In genomic region chr3:126858887-126859286, GRCh38 we compare ENCODE assay signal across 11 cellular contexts.
DNase-seq lines count a peak whose midpoint lies in the region; ATAC-seq and TF ChIP-seq lines count a peak whose summit lies in the region.
"Had no signal": no experiment of that assay in that cellular context is flagged by ENCODE, and none has a peak within 500 bp of the region (broad histone marks: within the 10 kb centered on the region; RNA-seq: fewer than 3 reads in every experiment).

No MANE protein-coding gene starts in this region.

- H3F3A ChIP-seq in GM23248 (ENCODE audit: insufficient read depth), result no peaks in the 10 kb centered on the region

- CTCF ChIA-PET in OCI-LY7 (lab: Charles Lee; ENCODE audit: unreplicated experiment), result no interaction called here

- H3K27me3 ChIP-seq in GM23248 (replicated peaks; ENCODE audit: insufficient read depth), result no peaks in the 10 kb centered on the region
- no peaks in the 10 kb centered on the region for H3K27me3 ChIP-seq in psoas muscle (ENCODE audit: insufficient read depth in 3 of 3, low read length in 2 of 3)

- H3K4me1 Mint-ChIP-seq in endothelial cell (ENCODE audit: unreplicated experiment), result peaks cover 23% of the 10 kb centered on the region
- H3K4me1 Mint-ChIP-seq: activated B cell treated with CpG ODN at 0.5 μM for 24 hours had no signal

- peak; percentile 37 to 78 (median 45) for ATAC-seq in psoas muscle
- ATAC-seq in HG02642 (IDR thresholded peaks at IDR 0.05; ENCODE audit: poor library complexity, unreplicated experiment), result no peak
- ATAC-seq: GM12878 had no signal

- H3K9me2 ChIP-seq in GM23248 (ENCODE audit: insufficient read depth), result no peaks in the 10 kb centered on the region
- H3K9me2 ChIP-seq in OCI-LY7 (ENCODE audit: insufficient read depth, low read length), result no peaks in the 10 kb centered on the region

- H3K4me3 Mint-ChIP-seq in endothelial cell (ENCODE audit: unreplicated experiment), result no peak overlapping the region
- H3K4me3 Mint-ChIP-seq: activated B cell treated with CpG ODN at 0.5 μM for 24 hours had no signal

- H3K27ac ChIP-seq in GM23248 (peak overlapping the region; percentile 26; the same call in 1 of the 2 replicates), psoas muscle (peak overlapping the region; percentile 33), OCI-LY7 (ENCODE audit: low read depth, low read length, poor library complexity, severe bottlenecking) (no peak overlapping the region)
- H3K27ac ChIP-seq: skin epidermis had no signal

- H4K20me1 ChIP-seq in GM23248 (ENCODE audit: insufficient read depth) (no peaks in the 10 kb centered on the region), OCI-LY7 (ENCODE audit: insufficient read depth, low read length) (no peaks in the 10 kb centered on the region)

- DNase-seq in GM23248 (peak; percentile 93), NCI-H345 treated with DMSO at 0.1 percent for 48 hours (lab: John Stamatoyannopoulos, UW; ENCODE audit: unreplicated experiment) (peak; percentile 92), dermis blood vessel endothelial cell (peak; percentile 46), psoas muscle (no peak), endothelial cell (ENCODE audit: low spot score) (no peak), OCI-LY7 (ENCODE audit: low spot score) (no peak)
- DNase-seq: activated B cell treated with CpG ODN at 0.5 μM for 24 hours, NCI-H1436 treated with DMSO at 0.1 percent for 48 hours had no signal

- peaks cover 3% of the 10 kb centered on the region for H3K27me3 Mint-ChIP-seq in endothelial cell (ENCODE audit: unreplicated experiment)
- H3K27me3 Mint-ChIP-seq: activated B cell treated with CpG ODN at 0.5 μM for 24 hours had no signal

- POLR2A ChIA-PET in OCI-LY7 (lab: Charles Lee), result no interaction called here

- H3K36me3 Mint-ChIP-seq in endothelial cell (ENCODE audit: low read depth, unreplicated experiment), result no peaks in the 10 kb centered on the region

- H2AFZ ChIP-seq in GM23248 (no peak overlapping the region), OCI-LY7 (ENCODE audit: low read length) (no peak overlapping the region)

- intact Hi-C loops in psoas muscle (cut with DNase I), result no loop called here
- intact Hi-C loops in OCI-LY7 (cut with micrococcal nuclease; ENCODE audit: unreplicated experiment), result no loop called here

- in situ Hi-C loops in GM23248 (cut with MboI), result no loop called here

- no peaks in the 10 kb centered on the region for H3K9me3 ChIP-seq in GM23248 (ENCODE audit: low read depth)
- no peaks in the 10 kb centered on the region for H3K9me3 ChIP-seq in psoas muscle
- no peaks in the 10 kb centered on the region for H3K9me3 ChIP-seq in OCI-LY7 (ENCODE audit: low read length)

- H3K9ac ChIP-seq in GM23248, result no peak overlapping the region

- no peak overlapping the region for H3K27ac Mint-ChIP-seq in endothelial cell (ENCODE audit: unreplicated experiment)
- H3K27ac Mint-ChIP-seq: activated B cell treated with CpG ODN at 0.5 μM for 24 hours had no signal

- 38 to 49% methylated on average over 10 of the region's 10 CpGs for WGBS in GM23248 (ENCODE audit: low coverage in 1 of 2, low lambda C conversion rate in 2 of 2, missing lambda C conversion rate in 2 of 2), 2 experiments
- WGBS in psoas muscle, 3 donors, result 91 to 94% (median 91%) methylated on average over 10 of the region's 10 CpGs

- peaks cover 6% of the 10 kb centered on the region; the same call in 1 of the 2 replicates for H3K4me1 ChIP-seq in GM23248 (ENCODE audit: insufficient read depth)
- peaks cover 10% of the 10 kb centered on the region for H3K4me1 ChIP-seq in psoas muscle
- H3K4me1 ChIP-seq in OCI-LY7 (ENCODE audit: insufficient read depth, low read length, poor library complexity, severe bottlenecking), result no peaks in the 10 kb centered on the region

- H3K9me3 Mint-ChIP-seq in endothelial cell (ENCODE audit: unreplicated experiment), result no peaks in the 10 kb centered on the region
- H3K9me3 Mint-ChIP-seq: activated B cell treated with CpG ODN at 0.5 μM for 24 hours had no signal

- H3K79me2 ChIP-seq in GM23248 (ENCODE audit: insufficient read depth), result no peaks in the 10 kb centered on the region
- H3K79me2 ChIP-seq in OCI-LY7 (ENCODE audit: insufficient read depth, low read depth, low read length), result no peaks in the 10 kb centered on the region

- no peak for TF ChIP-seq CTCF in psoas muscle (IDR thresholded peaks at IDR 0.05)
- no peak for TF ChIP-seq CTCF in endothelial cell (IDR thresholded peaks at IDR 0.05; ENCODE audit: unreplicated experiment)
- no peak for TF ChIP-seq CTCF in OCI-LY7 (conservative IDR thresholded peaks at IDR 0.05; ENCODE audit: low read length)

- BruUV-seq in OCI-LY7 (replicated peaks; lab: Mats Ljungman, UMichigan), result no TSS peak

- H3K4me2 ChIP-seq in GM23248 (ENCODE audit: unreplicated experiment), result no peak overlapping the region
- H3K4me2 ChIP-seq in OCI-LY7 (ENCODE audit: low read length), result no peak overlapping the region

- no peaks in the 10 kb centered on the region for H3K36me3 ChIP-seq in GM23248 (ENCODE audit: low read depth)
- no peaks in the 10 kb centered on the region for H3K36me3 ChIP-seq in psoas muscle (ENCODE audit: insufficient read depth in 1 of 2, low read depth in 1 of 2)
- no peaks in the 10 kb centered on the region for H3K36me3 ChIP-seq in OCI-LY7 (ENCODE audit: insufficient read depth, low read length)

- H3K4me3 ChIP-seq in GM23248 (no peak overlapping the region), psoas muscle (no peak overlapping the region), OCI-LY7 (ENCODE audit: low read depth, low read length, poor library complexity, severe bottlenecking) (no peak overlapping the region)
- H3K4me3 ChIP-seq: GM12878, skin epidermis had no signal

Comparison
In these comparisons a context has a peak if more than half of its experiments do, and no peak if none do; other contexts are left out.
1. DNase-seq: peak in GM23248 (single experiment), NCI-H345 treated with DMSO at 0.1 percent for 48 hours (single experiment) and dermis blood vessel endothelial cell (single experiment); none in psoas muscle (0 of 2), endothelial cell (single experiment) and OCI-LY7 (single experiment).